ENCODE assay signal across 24 cellular contexts in the genomic region with DNA sequence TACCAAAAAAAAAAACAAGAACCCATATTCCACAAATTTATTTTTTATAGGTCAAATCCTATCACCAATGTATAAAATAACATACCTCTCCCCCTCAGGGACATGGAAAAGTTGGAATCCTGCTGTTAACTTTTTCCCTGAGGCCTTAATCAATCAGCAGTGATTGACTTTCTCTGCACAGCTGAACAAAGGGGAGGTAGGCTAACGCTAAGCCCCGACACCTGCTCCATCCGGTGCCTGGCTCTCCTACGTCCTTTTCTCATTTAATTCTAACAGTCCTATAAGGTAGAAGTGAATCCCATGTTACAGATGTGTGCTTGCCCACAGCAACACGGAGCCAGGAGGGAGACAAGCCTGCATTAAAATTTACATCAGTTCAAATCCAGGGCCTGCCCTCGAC. TPM values are rescaled to one million over a fixed set of nuclear protein-coding genes. Genes with fewer than 3 reads are reported as not detected.
DNase-seq lines count a peak whose midpoint lies in the region; ATAC-seq, FAIRE-seq and TF ChIP-seq lines count a peak whose summit lies in the region.
"Had no signal": no experiment of that assay in that cellular context is flagged by ENCODE, and none has a peak within 500 bp of the region (broad histone marks: within the 10 kb centered on the region; RNA-seq: fewer than 3 reads in every experiment).

No MANE protein-coding gene starts in this region.

- H3K79me2 ChIP-seq in HepG2 (ENCODE audit: insufficient read depth, low read length), result peaks cover 44% of the 10 kb centered on the region
- H3K79me2 ChIP-seq in Loucy (ENCODE audit: insufficient read depth, low read length), result peaks cover 76% of the 10 kb centered on the region

- no peak for TF ChIP-seq POLR2A in HepG2 (IDR thresholded peaks at IDR 0.05; ENCODE audit: insufficient read depth in 1 of 2, low read depth in 2 of 2, low read length in 2 of 2)
- no peak for TF ChIP-seq POLR2A in right lobe of liver (IDR thresholded peaks at IDR 0.05)

- H2AFZ ChIP-seq in HepG2 (ENCODE audit: low read length), result no peak overlapping the region
- no peak overlapping the region for H2AFZ ChIP-seq in Loucy (ENCODE audit: low read length)
- H2AFZ ChIP-seq: PC-9 had no signal

- CTCF ChIA-PET in HepG2 (lab: Yijun Ruan, JAX; ENCODE audit: low intra/inter-chr PET ratio, low total read pairs), result no interaction called here

- no peaks in the 10 kb centered on the region for H3F3A ChIP-seq in Loucy (ENCODE audit: low read depth)

- H3K27me3 ChIP-seq in HepG2 (ENCODE audit: control insufficient read depth in 1 of 2, insufficient read depth in 2 of 2, low read length in 2 of 2) (no peaks in the 10 kb centered on the region), right lobe of liver (no peaks in the 10 kb centered on the region), Loucy (ENCODE audit: insufficient read depth, low read length, poor library complexity, severe bottlenecking) (no peaks in the 10 kb centered on the region)
- H3K27me3 ChIP-seq: gastrocnemius medialis, MG63 had no signal

- H3K4me1 Mint-ChIP-seq in activated T-helper 17 cell treated with anti-CD3 and anti-CD28 coated beads, Interleukin-2, amount 50 U/mL, for 72 hours, result peaks cover 6% of the 10 kb centered on the region

- peaks cover 74% of the 10 kb centered on the region for H3K36me3 Mint-ChIP-seq in activated T-helper 17 cell treated with anti-CD3 and anti-CD28 coated beads, Interleukin-2, amount 50 U/mL, for 72 hours (ENCODE audit: low read depth)

- peak overlapping the region; percentile 30 for H3K4me2 ChIP-seq in HepG2 (ENCODE audit: low read depth, low read length)
- peak overlapping the region; percentile 97 for H3K4me2 ChIP-seq in Loucy (ENCODE audit: low read depth, low read length, poor library complexity, severe bottlenecking)

- no peak for FAIRE-seq in HepG2 (lab: Jason Lieb, UNC)
- FAIRE-seq: urothelium cell line had no signal

- H3K4me3 Mint-ChIP-seq in activated T-helper 17 cell treated with anti-CD3 and anti-CD28 coated beads, Interleukin-2, amount 50 U/mL, for 72 hours, result peak overlapping the region; percentile 94
- H3K4me3 Mint-ChIP-seq: activated naive CD8-positive, alpha-beta T cell treated with anti-CD3 and anti-CD28 coated beads, Interleukin-2, amount 10 ng/mL, durations not matched to agents 7 days and 5 days; CD14-positive monocyte had no signal

- H3K4me1 ChIP-seq in HepG2 (ENCODE audit: insufficient read depth, low read length) (peaks cover 59% of the 10 kb centered on the region), right lobe of liver (peaks cover 0 to 5% (median 1%) of the 10 kb centered on the region in 4 donors), Loucy (ENCODE audit: insufficient read depth, low read length, poor library complexity, severe bottlenecking) (peaks cover 57% of the 10 kb centered on the region)

- in situ Hi-C loops in HepG2 (cut with HindIII; ENCODE audit: extremely low pct_ligation_motif_present, low pct_unique_long_range_greater_than_20kb), result no loop called here
- in situ Hi-C loops in G401 (cut with HindIII; ENCODE audit: low sequenced_read_pairs), result no loop called here

- TF ChIP-seq RAD21 in HepG2 (CRISPR knock-in tag; IDR thresholded peaks at IDR 0.05), result no peak

- peaks cover 1 to 18% of the 10 kb centered on the region in 2 experiments; a peak in 4 of 5 replicates for H3K36me3 ChIP-seq in HepG2 (replicated peaks in 1 of 2; ENCODE audit: control insufficient read depth in 1 of 2, insufficient read depth in 2 of 2, low read length in 2 of 2)
- H3K36me3 ChIP-seq in right lobe of liver, result no peaks in the 10 kb centered on the region
- peaks cover 41% of the 10 kb centered on the region; the same call in 1 of the 2 replicates for H3K36me3 ChIP-seq in Loucy (ENCODE audit: insufficient read depth, low read length)
- H3K36me3 ChIP-seq: gastrocnemius medialis had no signal

- TF ChIP-seq CTCF in HepG2 (CRISPR knock-in tag; IDR thresholded peaks at IDR 0.05) (no peak), right lobe of liver (IDR thresholded peaks at IDR 0.05) (no peak), Loucy (conservative IDR thresholded peaks at IDR 0.05; ENCODE audit: low read length) (no peak)

- ATAC-seq in HepG2, result no peak
- ATAC-seq in right lobe of liver, result no peak
- no peak for ATAC-seq in activated T-helper 17 cell treated with anti-CD3 and anti-CD28 coated beads, Interleukin-2, amount 50 U/mL, for 72 hours (replicated peaks)
- ATAC-seq in HG02870 (IDR thresholded peaks at IDR 0.05; ENCODE audit: unreplicated experiment), result no peak
- no peak for ATAC-seq in HG03432 (IDR thresholded peaks at IDR 0.05; ENCODE audit: unreplicated experiment)
- ATAC-seq: esophagus mucosa, gastrocnemius medialis, left ventricle myocardium superior, psoas muscle had no signal

- no peaks in the 10 kb centered on the region for H3K27me3 Mint-ChIP-seq in activated T-helper 17 cell treated with anti-CD3 and anti-CD28 coated beads, Interleukin-2, amount 50 U/mL, for 72 hours
- H3K27me3 Mint-ChIP-seq: activated naive CD8-positive, alpha-beta T cell treated with anti-CD3 and anti-CD28 coated beads, Interleukin-2, amount 10 ng/mL, durations not matched to agents 7 days and 5 days had no signal

- POLR2A ChIA-PET in HepG2 (lab: Yijun Ruan, JAX), result interaction anchor here (1.0 kb wide), 1 partner anchor 83 kb away, joined by 3 read pairs; no protein-coding TSS in a partner anchor

- H3K9me2 ChIP-seq in Loucy (replicated peaks; ENCODE audit: low read depth, low read length), result no peaks in the 10 kb centered on the region

- 92% methylated on average over 6 of the region's 6 CpGs for WGBS in HepG2 (ENCODE audit: low lambda C conversion rate)
- 84% methylated on average over 6 of the region's 6 CpGs for WGBS in right lobe of liver (ENCODE audit: insufficient coverage, low coverage, low lambda C conversion rate, missing lambda C conversion rate)

- intact Hi-C loops in HepG2 (cut with micrococcal nuclease; ENCODE audit: unreplicated experiment) (loop anchor here (10.0 kb wide), 1 partner anchor 466 kb away; no protein-coding TSS in a partner anchor), right lobe of liver (cut with DNase I) (no loop called here)

- H3K9me3 Mint-ChIP-seq in activated T-helper 17 cell treated with anti-CD3 and anti-CD28 coated beads, Interleukin-2, amount 50 U/mL, for 72 hours, result no peaks in the 10 kb centered on the region
- H3K9me3 Mint-ChIP-seq: activated naive CD8-positive, alpha-beta T cell treated with anti-CD3 and anti-CD28 coated beads, Interleukin-2, amount 10 ng/mL, durations not matched to agents 7 days and 5 days had no signal

- H3K27ac ChIP-seq in HepG2 (ENCODE audit: extremely low read length, insufficient read depth, low read length) (no peak overlapping the region), right lobe of liver (no peak overlapping the region)
- H3K27ac ChIP-seq: gastrocnemius medialis, psoas muscle had no signal

- H3K9me3 ChIP-seq in HepG2 (ENCODE audit: low read length) (no peaks in the 10 kb centered on the region), right lobe of liver (no peaks in the 10 kb centered on the region), Loucy (ENCODE audit: insufficient read depth, low read depth, low read length) (no peaks in the 10 kb centered on the region)
- H3K9me3 ChIP-seq: gastrocnemius medialis, MG63, psoas muscle had no signal

- no peak overlapping the region for H3K4me3 ChIP-seq in HepG2 (replicated peaks in 1 of 3; ENCODE audit: insufficient read depth in 1 of 3, low read depth in 2 of 3, low read length in 3 of 3)
- H3K4me3 ChIP-seq in right lobe of liver, result no peak overlapping the region
- H3K4me3 ChIP-seq in Loucy (ENCODE audit: low read length, poor library complexity, severe bottlenecking), result peak overlapping the region; percentile 85
- H3K4me3 ChIP-seq: gastrocnemius medialis, MG63, PC-9, psoas muscle had no signal

- H4K20me1 ChIP-seq in HepG2 (ENCODE audit: insufficient read depth, low read length) (no peaks in the 10 kb centered on the region), Loucy (ENCODE audit: insufficient read depth, low read length, poor library complexity, severe bottlenecking) (peaks cover 59% of the 10 kb centered on the region)

- H3K9ac ChIP-seq in HepG2 (ENCODE audit: insufficient read depth, low read depth, low read length) (no peak overlapping the region), Loucy (ENCODE audit: low read depth, low read length, poor library complexity, severe bottlenecking) (peak overlapping the region; percentile 93)

- no peak overlapping the region for H3K27ac Mint-ChIP-seq in activated T-helper 17 cell treated with anti-CD3 and anti-CD28 coated beads, Interleukin-2, amount 50 U/mL, for 72 hours
- H3K27ac Mint-ChIP-seq: activated naive CD8-positive, alpha-beta T cell treated with anti-CD3 and anti-CD28 coated beads, Interleukin-2, amount 10 ng/mL, durations not matched to agents 7 days and 5 days had no signal

- TF ChIP-seq EP300 in HepG2 (IDR thresholded peaks at IDR 0.05; ENCODE audit: low read depth in 2 of 2, low read length in 2 of 2), result no peak
- TF ChIP-seq EP300 in HepG2 (CRISPR knock-in tag; IDR thresholded peaks at IDR 0.05; ENCODE audit: borderline replicate concordance), result no peak

- no peak for DNase-seq in HepG2 (ENCODE audit: low spot score)
- DNase-seq in right lobe of liver, result no peak
- no peak for DNase-seq in G401 (ENCODE audit: low spot score)
- DNase-seq in SK-N-DZ (ENCODE audit: low spot score), result no peak
- DNase-seq: activated CD4-positive, alpha-beta T cell treated with anti-CD3 and anti-CD28 coated beads for 48 hours; activated effector memory CD4-positive, alpha-beta T cell treated with Interleukin-2 at 50 U/mL for 16 hours; activated naive CD8-positive, alpha-beta T cell treated with anti-CD3 and anti-CD28 coated beads, Interleukin-2, amount 10 ng/mL, durations not matched to agents 7 days and 5 days; DMS 273 treated with DMSO at 0.1 percent for 48 hours; effector memory CD4-positive, alpha-beta T cell; gastrocnemius medialis; hypothalamus; left ventricle myocardium superior; MG63; NCI-H187; PC-9; psoas muscle; SHP77 treated with DMSO at 0.1 percent for 48 hours had no signal

- BruUV-seq in HepG2 (replicated peaks; lab: Mats Ljungman, UMichigan), result no TSS peak

RNA-seq across cellular contexts. Expression of a gene that starts 2.8 kb away (rescaled TPM):
- 35.8 and 39.5 TPM in 2 replicates for total RNA-seq in HepG2 (2016; rRNA removed; fragmentation: Illumina TruSeq; extraction: Trizol)
- 8.2 and 10.1 TPM in 2 replicates for total RNA-seq in HepG2 (2016; cell fraction: cytosol; rRNA removed; fragmentation: Illumina TruSeq; extraction: Trizol; ENCODE audit: low read depth)
- 38.2 and 42.4 TPM in 2 replicates for total RNA-seq in HepG2 (2016; cell fraction: insoluble cytoplasmic fraction; rRNA removed; fragmentation: Illumina TruSeq; extraction: Trizol)
- 16.6 and 20.5 TPM in 2 replicates for total RNA-seq in HepG2 (2016; cell fraction: membrane; rRNA removed; fragmentation: Illumina TruSeq; extraction: Trizol)
- total RNA-seq in HepG2 (2016; cell fraction: nucleus; rRNA removed; fragmentation: Illumina TruSeq; extraction: Trizol), result 39.9 and 48.4 TPM in 2 replicates
- polyA plus RNA-seq in HepG2 (2011; rRNA removed), result 9.4 and 11.7 TPM in 2 replicates
- 2.8 and 3.0 TPM in 2 replicates for polyA plus RNA-seq in HepG2 (2011; cell fraction: cytosol; rRNA removed)
- polyA plus RNA-seq in HepG2 (2011; cell fraction: nucleus; rRNA removed), result 10.6 and 11.4 TPM in 2 replicates
- 5.6 and 13.7 TPM in 2 replicates for polyA plus RNA-seq in HepG2 (2012)
- 9.4 and 9.6 TPM in 2 replicates for polyA plus RNA-seq in HepG2 (2016; cell fraction: cytosol; fragmentation: Illumina TruSeq; extraction: Trizol; ENCODE audit: low read depth)
- 39.3 and 43.6 TPM in 2 replicates for polyA plus RNA-seq in HepG2 (2016; cell fraction: insoluble cytoplasmic fraction; fragmentation: Illumina TruSeq; extraction: Trizol; ENCODE audit: low read depth)
- 10.5 and 12.6 TPM in 2 replicates for polyA plus RNA-seq in HepG2 (2016; cell fraction: membrane; fragmentation: Illumina TruSeq; extraction: Trizol; ENCODE audit: low read depth)
- 79.2 and 84.0 TPM in 2 replicates for polyA plus RNA-seq in HepG2 (2016; cell fraction: nucleus; fragmentation: Illumina TruSeq; extraction: Trizol; ENCODE audit: insufficient read depth, low read depth)
- 2.0 and 3.8 TPM in 2 replicates for polyA minus RNA-seq in HepG2 (2011; rRNA and poly(A)+ RNA removed; ENCODE audit: low replicate concordance)
- polyA minus RNA-seq in HepG2 (2011; cell fraction: cytosol; rRNA and poly(A)+ RNA removed), result 3.2 and 3.7 TPM in 2 replicates
- polyA minus RNA-seq in HepG2 (2011; cell fraction: nucleus; rRNA and poly(A)+ RNA removed), result 21.8 and 22.4 TPM in 2 replicates
- 1 to 10 TPM in 5 of 6 experiments, under 1 TPM in 1; 0.84 to 10.0 (median 1.5) TPM for total RNA-seq in right lobe of liver
- total RNA-seq in activated T-helper 17 cell treated with anti-CD3 and anti-CD28 coated beads, Interleukin-2, amount 50 U/mL, for 72 hours, result 10 to 100 TPM; 48.6 to 66.4 TPM
- 52.7 and 56.0 TPM in 2 replicates for total RNA-seq in G401 (2014; rRNA removed; shearing (Covaris generic))
- 114 and 125 TPM in 2 replicates for polyA plus RNA-seq in SK-N-DZ (2014; cell fraction: cytosol; rRNA removed)
- polyA plus RNA-seq in SK-N-DZ (2014; cell fraction: nucleus; rRNA removed), result 149 and 172 TPM in 2 replicates
